ENCODE assay signal across 24 cellular contexts in the genomic region with DNA sequence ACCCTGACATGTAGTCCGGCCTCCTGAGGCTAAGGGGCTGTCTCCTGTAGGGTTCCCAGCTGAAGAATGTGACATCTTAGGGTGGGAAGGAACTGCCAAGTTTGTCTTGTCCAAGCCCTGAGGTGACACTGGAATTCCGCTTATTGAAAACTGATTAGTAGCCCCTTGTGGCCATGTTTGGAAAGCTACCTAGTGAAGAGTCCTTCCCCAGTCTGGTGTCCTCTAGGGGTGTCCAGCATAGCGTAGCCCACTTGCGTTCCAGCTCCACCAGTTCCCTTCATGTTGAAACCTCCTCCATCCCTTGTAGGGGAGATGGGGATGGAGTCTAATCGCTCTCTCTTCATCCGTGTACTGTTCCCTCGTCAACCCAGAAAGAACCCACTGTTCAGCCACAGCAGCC.
"Had no signal": no experiment of that assay in that cellular context is flagged by ENCODE, and none has a peak within 500 bp of the region (broad histone marks: within the 10 kb centered on the region; RNA-seq: fewer than 3 reads in every experiment).

No MANE protein-coding gene starts in this region.

- H3K27me3 Mint-ChIP-seq: activated naive CD8-positive, alpha-beta T cell treated with anti-CD3 and anti-CD28 coated beads for 36 hours had no signal

- H3K4me1 Mint-ChIP-seq: activated CD4-positive, alpha-beta memory T cell treated with anti-CD3 and anti-CD28 coated beads, Interleukin-2, amount 10 ng/mL, durations not matched to agents 7 days and 5 days; activated naive CD4-positive, alpha-beta T cell treated with anti-CD3 and anti-CD28 coated beads, Interleukin-2, amount 10 ng/mL, durations not matched to agents 7 days and 5 days; activated naive CD8-positive, alpha-beta T cell treated with anti-CD3 and anti-CD28 coated beads for 36 hours had no signal

- H3K9me3 ChIP-seq: SJSA1 had no signal

- H3K4me3 ChIP-seq: SJSA1 had no signal

- H3K36me3 Mint-ChIP-seq: activated naive CD4-positive, alpha-beta T cell treated with anti-CD3 and anti-CD28 coated beads, Interleukin-2, amount 10 ng/mL, durations not matched to agents 7 days and 5 days; activated naive CD8-positive, alpha-beta T cell treated with anti-CD3 and anti-CD28 coated beads for 36 hours had no signal

- H3K27ac ChIP-seq: brain microvascular endothelial cell, SJSA1 had no signal

- H3K36me3 ChIP-seq: brain microvascular endothelial cell, SJSA1 had no signal

- DNase-seq: activated CD4-positive, alpha-beta memory T cell treated with anti-CD3 and anti-CD28 coated beads, Interleukin-2, amount 10 ng/mL, durations not matched to agents 7 days and 5 days; activated CD4-positive, alpha-beta T cell treated with anti-CD3 and anti-CD28 coated beads, Interleukin-2, amount 50 U/mL, for 1 hour; activated CD4-positive, CD25-positive, alpha-beta regulatory T cell; activated gamma-delta T cell treated with Interleukin-2 at 50 U/mL for 16 hours; activated naive CD4-positive, alpha-beta T cell treated with anti-CD3 and anti-CD28 coated beads, Interleukin-2, amount 10 ng/mL, durations not matched to agents 7 days and 5 days; activated naive CD8-positive, alpha-beta T cell treated with anti-CD3 and anti-CD28 coated beads for 36 hours; activated T-cell treated with anti-CD3 and anti-CD28 coated beads for 4 hours; activated T-cell treated with anti-CD3 and anti-CD28 coated beads, Interleukin-2, amount 50 U/mL, for 48 hours; brain microvascular endothelial cell; cerebellar nuclear complex; Kasumi-1; NCI-H1105 treated with DMSO at 0.1 percent for 48 hours; NCI-H146; NCI-H187 treated with DMSO at 0.1 percent for 48 hours; NCI-H2081 treated with DMSO at 0.1 percent for 48 hours; NCI-H446; NCI-H524; PC-3; SHP77; SW 1271 had no signal

- H3K4me1 ChIP-seq: SJSA1 had no signal

- H3K27me3 ChIP-seq: brain microvascular endothelial cell, SJSA1 had no signal

- H3K9me3 Mint-ChIP-seq: activated CD4-positive, alpha-beta memory T cell treated with anti-CD3 and anti-CD28 coated beads, Interleukin-2, amount 10 ng/mL, durations not matched to agents 7 days and 5 days; activated naive CD4-positive, alpha-beta T cell treated with anti-CD3 and anti-CD28 coated beads, Interleukin-2, amount 10 ng/mL, durations not matched to agents 7 days and 5 days; activated naive CD8-positive, alpha-beta T cell treated with anti-CD3 and anti-CD28 coated beads for 36 hours; activated T-helper 2 cell treated with anti-CD3 and anti-CD28 coated beads, Interferon-gamma antibody, Interleukin-2, Interleukin-4, amounts not matched to agents 10 μg/mL and 5 μg/mL and 100 μg/mL, durations not matched to agents 14 hours and 24 hours and 36 hours; T-helper 1 cell treated with Interleukin-12 subunit alpha and Interleukin-12 subunit beta and Interleukin-4 antibody, amounts not matched to agents 30 μg/mL and 1 μg/mL, for 36 hours had no signal

- H3K4me3 Mint-ChIP-seq: activated CD4-positive, alpha-beta memory T cell treated with anti-CD3 and anti-CD28 coated beads, Interleukin-2, amount 10 ng/mL, durations not matched to agents 7 days and 5 days; activated naive CD4-positive, alpha-beta T cell treated with anti-CD3 and anti-CD28 coated beads, Interleukin-2, amount 10 ng/mL, durations not matched to agents 7 days and 5 days; activated naive CD8-positive, alpha-beta T cell treated with anti-CD3 and anti-CD28 coated beads for 36 hours; T-helper 1 cell treated with Interleukin-12 subunit alpha and Interleukin-12 subunit beta and Interleukin-4 antibody, amounts not matched to agents 30 μg/mL and 1 μg/mL, for 36 hours had no signal

- ATAC-seq: PC-3, SK-N-SH treated with all-trans-retinoic acid at 6 μM for 48 hours had no signal

- H3K27ac Mint-ChIP-seq: activated CD4-positive, alpha-beta memory T cell treated with anti-CD3 and anti-CD28 coated beads, Interleukin-2, amount 10 ng/mL, durations not matched to agents 7 days and 5 days; activated naive CD4-positive, alpha-beta T cell treated with anti-CD3 and anti-CD28 coated beads, Interleukin-2, amount 10 ng/mL, durations not matched to agents 7 days and 5 days; activated naive CD8-positive, alpha-beta T cell treated with anti-CD3 and anti-CD28 coated beads for 36 hours; activated T-helper 2 cell treated with anti-CD3 and anti-CD28 coated beads, Interferon-gamma antibody, Interleukin-2, Interleukin-4, amounts not matched to agents 10 μg/mL and 5 μg/mL and 100 μg/mL, durations not matched to agents 14 hours and 24 hours and 36 hours; T-helper 1 cell treated with Interleukin-12 subunit alpha and Interleukin-12 subunit beta and Interleukin-4 antibody, amounts not matched to agents 30 μg/mL and 1 μg/mL, for 36 hours had no signal
